ENCODE assay signal across 16 cellular contexts in genomic region chr2:655626-656025, GRCh38. TPM values are rescaled to one million over a fixed set of nuclear protein-coding genes. Genes with fewer than 3 reads are reported as not detected.
DNase-seq lines count a peak whose midpoint lies in the region; ATAC-seq and TF ChIP-seq lines count a peak whose summit lies in the region.
"Had no signal": no experiment of that assay in that cellular context is flagged by ENCODE, and none has a peak within 500 bp of the region (broad histone marks: within the 10 kb centered on the region; RNA-seq: fewer than 3 reads in every experiment).

No MANE protein-coding gene starts in this region.

- no peak for TF ChIP-seq CTCF in brain microvascular endothelial cell (IDR thresholded peaks at IDR 0.05; ENCODE audit: low read depth, low read length, missing control alignments)

- H4K20me1 ChIP-seq in BLaER1 treated with 17β-estradiol and CSF1 and Interleukin-3, amounts not matched to agents 10 nM and 100 nM, result peaks cover 0 to under 1% (median 0%) of the 10 kb centered on the region in 11 experiments; a peak in 1 of 22 replicates

- peak; percentile 44 for DNase-seq in Jurkat, Clone E6-1 (ENCODE audit: low read depth, low spot score)
- peak; percentile 37 for DNase-seq in brain microvascular endothelial cell
- peak; percentile 14 for DNase-seq in myocyte (ENCODE audit: low read depth)
- no peak for DNase-seq in SKM-1 treated with dmso at 0.1 percent for 144 hours (lab: John Stamatoyannopoulos, UW; ENCODE audit: unreplicated experiment)
- no peak for DNase-seq in A172 (ENCODE audit: low spot score)
- no peak for DNase-seq in epidermal melanocyte (ENCODE audit: insufficient read length, low spot score)
- DNase-seq: activated CD4-positive, alpha-beta T cell treated with anti-CD3 and anti-CD28 coated beads for 48 hours; heart right ventricle; left colon; naive thymus-derived CD4-positive, alpha-beta T cell; NCI-H345; stimulated activated naive CD4-positive, alpha-beta T cell treated with Interleukin-2 at 50 U/mL for 16 hours; T-helper 1 cell had no signal

- in situ Hi-C loops in brain microvascular endothelial cell (cut with HindIII; ENCODE audit: low pct_ligation_motif_present, low sequenced_read_pairs), result no loop called here

- H3K9ac ChIP-seq in BLaER1 treated with 17β-estradiol and CSF1 and Interleukin-3, amounts not matched to agents 10 nM and 100 nM, result peak overlapping the region in 6 of 11 experiments; percentile 4 to 33 (median 15); a peak in 4 of 22 replicates

- no peaks in the 10 kb centered on the region for H3K27me3 ChIP-seq in BLaER1 treated with 17β-estradiol and CSF1 and Interleukin-3, amounts not matched to agents 10 nM and 100 nM
- H3K27me3 ChIP-seq in brain microvascular endothelial cell (replicated peaks), result peaks cover 2% of the 10 kb centered on the region

- H3K9me3 ChIP-seq in BLaER1 treated with 17β-estradiol and CSF1 and Interleukin-3, amounts not matched to agents 10 nM and 100 nM (replicated peaks in 1 of 11), result no peaks in the 10 kb centered on the region
- H3K9me3 ChIP-seq: heart right ventricle had no signal

- H3K4me1 ChIP-seq in BLaER1 treated with 17β-estradiol and CSF1 and Interleukin-3, amounts not matched to agents 10 nM and 100 nM, result peaks cover 13 to 90% (median 65%) of the 10 kb centered on the region in 10 experiments

- peak overlapping the region in 1 of 10 experiments; percentile 3; a peak in 1 of 20 replicates for H3K4me3 ChIP-seq in BLaER1 treated with 17β-estradiol and CSF1 and Interleukin-3, amounts not matched to agents 10 nM and 100 nM
- no peak overlapping the region for H3K4me3 ChIP-seq in Jurkat, Clone E6-1 (ENCODE audit: low read length)
- no peak overlapping the region for H3K4me3 ChIP-seq in brain microvascular endothelial cell (ENCODE audit: low read depth, low read length)
- H3K4me3 ChIP-seq: heart right ventricle had no signal

- H3K27ac ChIP-seq in BLaER1 treated with 17β-estradiol and CSF1 and Interleukin-3, amounts not matched to agents 10 nM and 100 nM, result peak overlapping the region in 8 of 11 experiments; percentile 2 to 67 (median 52); a peak in 14 of 22 replicates
- no peak overlapping the region for H3K27ac ChIP-seq in brain microvascular endothelial cell
- H3K27ac ChIP-seq: heart right ventricle had no signal

- ATAC-seq in GM21515 (IDR thresholded peaks at IDR 0.05; ENCODE audit: unreplicated experiment), result no peak
- ATAC-seq: HCT116; heart right ventricle; left colon; naive thymus-derived CD4-positive, alpha-beta T cell had no signal

- peak overlapping the region; percentile 16 to 81 (median 72) for H3K4me2 ChIP-seq in BLaER1 treated with 17β-estradiol and CSF1 and Interleukin-3, amounts not matched to agents 10 nM and 100 nM

- no peaks in the 10 kb centered on the region for H3K36me3 ChIP-seq in BLaER1 treated with 17β-estradiol and CSF1 and Interleukin-3, amounts not matched to agents 10 nM and 100 nM
- H3K36me3 ChIP-seq in brain microvascular endothelial cell (replicated peaks), result no peaks in the 10 kb centered on the region
- H3K36me3 ChIP-seq: heart right ventricle had no signal

RNA-seq across cellular contexts. Expression of gene TMEM18, which starts 21.6 kb away (rescaled TPM):
- 110 TPM for polyA plus RNA-seq in Jurkat, Clone E6-1 (2012; ENCODE audit: insufficient read depth, insufficient read length)
- total RNA-seq in myocyte, result 12.7 and 18.0 TPM in 2 replicates
- polyA plus RNA-seq in myocyte (2012), result 22.3 TPM
- total RNA-seq in A172 (2014; rRNA removed; shearing (Covaris generic)), result 32.6 and 75.0 TPM in 2 replicates

Comparison
In these comparisons a context has a peak if more than half of its experiments do, and no peak if none do; other contexts are left out.
1. DNase-seq: peak in Jurkat, Clone E6-1 (single experiment), brain microvascular endothelial cell (single experiment) and myocyte (single experiment); none in SKM-1 treated with dmso at 0.1 percent for 144 hours (single experiment), A172 (single experiment) and epidermal melanocyte (single experiment).